Comparison of ENCODE assay signal across 15 cellular contexts in the genomic region with DNA sequence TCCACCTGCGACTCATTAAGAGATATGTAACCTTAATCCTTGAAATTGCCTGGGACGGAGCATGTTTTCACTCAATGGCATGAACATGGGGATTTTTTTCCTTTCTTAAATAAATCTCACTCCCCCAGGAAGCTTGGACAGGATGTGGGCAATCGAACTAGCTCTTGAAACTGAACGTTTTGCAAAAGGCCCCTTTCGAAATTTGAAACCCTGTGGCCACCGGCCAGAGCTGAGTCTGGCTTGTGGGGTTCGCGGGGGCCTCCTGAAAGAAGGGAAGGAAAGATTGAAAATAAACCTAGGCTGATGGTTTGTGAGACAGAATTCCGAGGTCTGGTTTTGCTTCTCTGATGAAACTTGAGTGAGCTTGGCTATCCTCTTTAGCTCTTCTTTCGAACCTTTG.
DNase-seq lines count a peak whose midpoint lies in the region; ATAC-seq and TF ChIP-seq lines count a peak whose summit lies in the region.
"Had no signal": no experiment of that assay in that cellular context is flagged by ENCODE, and none has a peak within 500 bp of the region (broad histone marks: within the 10 kb centered on the region; RNA-seq: fewer than 3 reads in every experiment).

No MANE protein-coding gene starts in this region.

- CTCF ChIA-PET in HEK293T (lab: Yijun Ruan, JAX): no interaction called here

- H3K9me3 Mint-ChIP-seq in HFFc6: peaks cover 10% of the 10 kb centered on the region

- no peaks in the 10 kb centered on the region for H3K9me3 ChIP-seq in thoracic aorta
- H3K9me3 ChIP-seq: transverse colon had no signal

- H3K4me3 Mint-ChIP-seq in HFFc6: peak overlapping the region; percentile 8; the same call in 1 of the 2 replicates

- peak overlapping the region; percentile 21 for H3K4me3 ChIP-seq in thoracic aorta
- H3K4me3 ChIP-seq: GM23248, transverse colon had no signal

- no peaks in the 10 kb centered on the region for H3K27me3 ChIP-seq in thoracic aorta (replicated peaks; ENCODE audit: insufficient read depth)
- H3K27me3 ChIP-seq: transverse colon had no signal

- no peaks in the 10 kb centered on the region for H3K36me3 ChIP-seq in thoracic aorta
- H3K36me3 ChIP-seq: transverse colon had no signal

- POLR2A ChIA-PET in HEK293T (lab: Yijun Ruan, JAX): no interaction called here

- TF ChIP-seq CTCF in HFFc6 (IDR thresholded peaks at IDR 0.05) (no peak), thoracic aorta (IDR thresholded peaks at IDR 0.05) (no peak), omental fat pad (IDR thresholded peaks at IDR 0.05) (no peak)

- H3K36me3 Mint-ChIP-seq in HFFc6 (ENCODE audit: low read depth): peaks cover 51% of the 10 kb centered on the region

- no peak overlapping the region; the same call in 1 of the 2 replicates for H3K27ac Mint-ChIP-seq in HFFc6

- H3K27ac ChIP-seq in thoracic aorta: no peak overlapping the region
- H3K27ac ChIP-seq: GM23248, transverse colon had no signal

- H3K4me1 ChIP-seq in thoracic aorta (ENCODE audit: control insufficient read depth in 1 of 2, low read depth in 2 of 2): no peaks in the 10 kb centered on the region
- H3K4me1 ChIP-seq: transverse colon had no signal

- DNase-seq in HFFc6: no peak
- DNase-seq in amniotic epithelial cell (ENCODE audit: low read depth): peak; percentile 56
- DNase-seq in left kidney (ENCODE audit: low read depth, low spot score): peak; percentile 37
- DNase-seq in thoracic aorta (ENCODE audit: low spot score): no peak
- DNase-seq in HEK293T (ENCODE audit: extremely low spot score): no peak
- DNase-seq in omental fat pad (ENCODE audit: low spot score): no peak
- no peak for DNase-seq in 8988T
- DNase-seq: activated CD8-positive, alpha-beta memory T cell treated with anti-CD3 and anti-CD28 coated beads, Interleukin-2, amount 50 U/mL, for 4 hours; GM23248; kidney glomerular epithelial cell; NCI-H146; NCI-H774; SIG-M5; stimulated activated CD4-positive, alpha-beta T cell treated with anti-CD3 and anti-CD28 coated beads, Interleukin-12 subunit alpha, Interleukin-12 subunit beta, amount 100 ng/mL, for 4 hours had no signal

- peaks cover 50% of the 10 kb centered on the region for H3K27me3 Mint-ChIP-seq in HFFc6 (ENCODE audit: insufficient read depth)

- H3K4me1 Mint-ChIP-seq in HFFc6 (ENCODE audit: low read depth): peaks cover 66% of the 10 kb centered on the region

- ATAC-seq in thoracic aorta (ENCODE audit: insufficient number of reproducible peaks, low FRiP score, low read depth) (no peak), omental fat pad (ENCODE audit: low FRiP score) (no peak)

TF ChIP-seq in HEK293T, 16 proteins besides CTCF, POLR2A, EP300 and RAD21:
- TF ChIP-seq FOXM1 (IDR thresholded peaks at IDR 0.05; ENCODE audit: borderline replicate concordance) (no peak), NFRKB (IDR thresholded peaks at IDR 0.05) (no peak), FOXA1 (IDR thresholded peaks at IDR 0.05) (no peak), HDGF (IDR thresholded peaks at IDR 0.05; ENCODE audit: borderline replicate concordance) (no peak), SP1 (IDR thresholded peaks at IDR 0.05) (no peak), L3MBTL2 (conservative IDR thresholded peaks at IDR 0.05) (no peak), CTBP1 (IDR thresholded peaks at IDR 0.05; ENCODE audit: borderline replicate concordance) (no peak)

Comparison
In these comparisons a context has a peak if more than half of its experiments do, and no peak if none do; other contexts are left out.
1. DNase-seq: peak in amniotic epithelial cell (single experiment) and left kidney (single experiment); none in HFFc6 (single experiment), thoracic aorta (single experiment), HEK293T (single experiment), omental fat pad (single experiment) and 8988T (single experiment).